ENCODE assay signal across 8 cellular contexts in the genomic region with DNA sequence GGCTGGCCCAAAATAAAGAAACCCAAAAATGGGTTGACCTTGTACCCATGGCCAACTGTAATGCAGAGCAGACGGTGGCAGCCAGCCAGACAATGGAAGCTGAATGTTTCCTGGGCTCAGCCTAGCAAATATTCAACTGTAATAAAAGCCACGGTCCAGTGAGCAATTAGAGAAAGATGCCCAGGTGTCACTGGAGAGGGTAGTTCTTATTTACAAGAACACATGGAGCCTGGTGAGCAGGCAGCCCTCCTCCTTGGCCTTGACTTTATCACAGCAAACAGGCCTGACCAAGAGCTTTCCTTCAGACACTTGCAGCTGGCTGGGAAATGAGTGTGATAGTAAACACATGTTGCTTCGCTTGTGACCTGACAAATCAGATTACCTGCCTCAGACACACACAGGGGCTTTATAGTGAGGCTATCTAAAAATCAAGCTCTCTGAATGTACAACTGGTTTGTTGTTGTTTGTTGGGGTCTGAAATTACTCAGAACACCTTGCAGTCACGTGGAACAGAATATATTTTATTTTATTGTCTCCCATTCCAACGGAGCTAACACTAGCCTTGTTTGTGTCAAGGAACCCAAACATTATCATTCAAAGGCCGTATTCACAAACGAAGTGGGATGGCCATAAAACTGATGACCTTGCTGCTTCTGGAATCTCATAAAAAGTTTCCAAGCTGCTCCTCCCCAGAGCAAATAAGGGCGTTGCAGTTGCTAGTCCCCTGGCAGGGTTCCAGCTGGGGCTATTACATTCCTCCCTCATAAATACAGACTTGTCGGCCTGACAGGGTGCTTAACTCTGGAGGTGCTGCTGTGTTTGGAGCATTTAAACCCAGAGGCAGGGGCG.
DNase-seq lines count a peak whose midpoint lies in the region; ATAC-seq and TF ChIP-seq lines count a peak whose summit lies in the region.

No MANE protein-coding gene starts in this region.

- H3K36me3 Mint-ChIP-seq in activated naive CD4-positive, alpha-beta T cell treated with anti-CD3 and anti-CD28 coated beads for 36 hours (ENCODE audit: low read depth) = no peaks in the 10 kb centered on the region

- no peaks in the 10 kb centered on the region for H3K4me1 Mint-ChIP-seq in activated naive CD4-positive, alpha-beta T cell treated with anti-CD3 and anti-CD28 coated beads for 36 hours (ENCODE audit: low read depth)

- no peaks in the 10 kb centered on the region for H3K36me3 ChIP-seq in body of pancreas (replicated peaks in 1 of 2; ENCODE audit: insufficient read depth in 1 of 2, low read depth in 2 of 2)

- H3K4me1 ChIP-seq in body of pancreas = peaks cover 32% of the 10 kb centered on the region

- H3K27me3 ChIP-seq in body of pancreas = no peaks in the 10 kb centered on the region

- H3K27me3 Mint-ChIP-seq in activated naive CD4-positive, alpha-beta T cell treated with anti-CD3 and anti-CD28 coated beads for 36 hours (ENCODE audit: low read depth) = peaks cover 2% of the 10 kb centered on the region

- intact Hi-C loops in body of pancreas (cut with DNase I) = no loop called here
- intact Hi-C loops in activated naive CD4-positive, alpha-beta T cell treated with anti-CD3 and anti-CD28 coated beads for 36 hours (cut with micrococcal nuclease) = loop anchor here (5.0 kb wide), 1 partner anchor 271 kb away; the partner anchor contains the start of gene LGR4

- no peak overlapping the region for H3K27ac Mint-ChIP-seq in activated naive CD4-positive, alpha-beta T cell treated with anti-CD3 and anti-CD28 coated beads for 36 hours

- no peaks in the 10 kb centered on the region for H3K9me3 ChIP-seq in body of pancreas

- H3K27ac ChIP-seq in body of pancreas = peak overlapping the region; percentile 46 to 76 (median 72)

- no peak for TF ChIP-seq CTCF in body of pancreas (IDR thresholded peaks at IDR 0.05)

- 13 to 16% methylated on average over 10 of the region's 10 CpGs for WGBS in body of pancreas, 2 donors

- no peak overlapping the region for H3K4me3 Mint-ChIP-seq in activated naive CD4-positive, alpha-beta T cell treated with anti-CD3 and anti-CD28 coated beads for 36 hours

- ATAC-seq in body of pancreas = peak; percentile 86
- ATAC-seq in GM21529 (IDR thresholded peaks at IDR 0.05; ENCODE audit: unreplicated experiment) = no peak
- no peak for ATAC-seq in HG03159 (IDR thresholded peaks at IDR 0.05; ENCODE audit: unreplicated experiment)

- DNase-seq in DMS153 treated with DMSO at 0.1 percent for 48 hours (lab: John Stamatoyannopoulos, UW; ENCODE audit: unreplicated experiment) (peak; percentile 97), NCI-H2107 treated with DMSO at 0.1 percent for 48 hours (lab: John Stamatoyannopoulos, UW; ENCODE audit: unreplicated experiment) (peak; percentile 55), body of pancreas (peak; percentile 89 to 95 (median 93)), medulla oblongata (ENCODE audit: extremely low spot score) (peak; percentile 20)
- DNase-seq in activated CD8-positive, alpha-beta memory T cell treated with anti-CD3 and anti-CD28 coated beads, Interleukin-2, amount 50 U/mL, for 48 hours = no peak
- DNase-seq in activated naive CD4-positive, alpha-beta T cell treated with anti-CD3 and anti-CD28 coated beads for 36 hours = no peak

- CTCF ChIA-PET in activated naive CD4-positive, alpha-beta T cell treated with anti-CD3 and anti-CD28 coated beads for 36 hours (lab: Charles Lee) = interaction anchor here (1.3 kb wide), 1 partner anchor 286 kb away, joined by 3 read pairs; no protein-coding TSS in a partner anchor

- TF ChIP-seq POLR2A in body of pancreas (IDR thresholded peaks at IDR 0.05) = no peak

- no peak overlapping the region for H3K4me3 ChIP-seq in body of pancreas

- no peaks in the 10 kb centered on the region for H3K9me3 Mint-ChIP-seq in activated naive CD4-positive, alpha-beta T cell treated with anti-CD3 and anti-CD28 coated beads for 36 hours

Comparison
In these comparisons a context has a peak if more than half of its experiments do, and no peak if none do; other contexts are left out.
1. DNase-seq: peak in DMS153 treated with DMSO at 0.1 percent for 48 hours (single experiment), NCI-H2107 treated with DMSO at 0.1 percent for 48 hours (single experiment), body of pancreas (4 of 4) and medulla oblongata (single experiment); none in activated CD8-positive, alpha-beta memory T cell treated with anti-CD3 and anti-CD28 coated beads, Interleukin-2, amount 50 U/mL, for 48 hours (single experiment) and activated naive CD4-positive, alpha-beta T cell treated with anti-CD3 and anti-CD28 coated beads for 36 hours (single experiment).